In the genomic region with DNA sequence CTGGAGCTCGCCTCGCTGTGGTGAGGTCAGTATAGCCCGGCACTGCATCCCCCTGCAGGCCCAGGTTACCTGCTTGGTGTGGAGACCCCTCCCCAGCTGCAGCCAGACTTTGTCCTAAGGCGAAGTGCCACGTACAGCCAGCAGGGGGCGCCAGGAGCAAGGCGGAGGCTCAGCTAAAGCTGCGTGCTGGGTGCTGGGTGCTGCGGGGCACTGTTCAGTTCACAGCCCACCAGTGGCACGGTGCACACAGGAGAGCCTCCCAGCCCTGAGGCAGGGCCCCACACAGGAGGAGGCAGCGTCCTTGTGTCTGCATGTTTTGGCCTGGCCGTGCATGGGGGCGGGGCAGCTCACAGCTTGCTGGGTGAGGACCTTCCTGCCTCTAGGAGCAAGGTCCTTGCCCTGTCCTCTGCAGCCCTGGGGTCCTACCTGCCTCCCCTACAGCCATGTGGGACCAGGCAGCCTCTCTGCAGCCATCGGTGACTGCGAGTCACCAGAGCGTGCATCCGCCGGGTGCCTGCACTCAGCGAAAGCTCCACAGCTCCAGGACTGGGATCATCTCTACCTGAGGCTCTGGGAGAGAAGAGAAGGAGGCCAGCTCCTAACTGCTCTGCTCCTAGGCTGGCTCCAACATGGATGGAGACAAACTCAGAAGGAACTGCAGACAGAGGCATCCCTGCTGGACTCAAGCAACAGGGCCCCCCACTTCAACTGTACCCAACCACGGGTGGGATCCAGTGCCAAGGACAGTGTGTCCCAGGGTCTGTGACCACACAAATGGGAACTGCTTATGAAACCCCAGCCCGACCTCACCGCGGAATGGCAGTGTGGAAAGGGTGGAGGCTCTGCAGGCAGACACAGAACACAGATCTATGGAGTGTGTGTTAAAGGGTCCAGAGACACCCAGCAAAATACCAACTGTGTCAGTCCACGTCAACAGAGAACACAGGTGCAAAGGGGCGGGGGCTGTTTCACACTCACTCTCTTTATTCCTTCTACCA, we compare ENCODE assay signal across 8 cellular contexts. TPM values are rescaled to one million over a fixed set of nuclear protein-coding genes. Genes with fewer than 3 reads are reported as not detected.
DNase-seq lines count a peak whose midpoint lies in the region; ATAC-seq and TF ChIP-seq lines count a peak whose summit lies in the region.

No MANE protein-coding gene starts in this region.

- no peaks in the 10 kb centered on the region for H3K9me3 ChIP-seq in naive thymus-derived CD4-positive, alpha-beta T cell (ENCODE audit: control insufficient read depth in 2 of 3, low read length in 3 of 3)
- H3K9me3 ChIP-seq in stomach, result no peaks in the 10 kb centered on the region

- H3K27me3 ChIP-seq in naive thymus-derived CD4-positive, alpha-beta T cell (ENCODE audit: control insufficient read depth in 2 of 2, insufficient read depth in 2 of 2, low read length in 2 of 2), result no peaks in the 10 kb centered on the region
- no peaks in the 10 kb centered on the region for H3K27me3 ChIP-seq in stomach

- peaks cover 19 to 22% of the 10 kb centered on the region in 2 donors for H3K4me1 Mint-ChIP-seq in effector memory CD8-positive, alpha-beta T cell (ENCODE audit: low read depth in 2 of 2)
- peaks cover 6 to 30% (median 17%) of the 10 kb centered on the region in 7 donors for H3K4me1 Mint-ChIP-seq in naive thymus-derived CD4-positive, alpha-beta T cell

- TF ChIP-seq CTCF in stomach (IDR thresholded peaks at IDR 0.05), result peak in 6 of 7 experiments; percentile 31 to 97 (median 96)

- ATAC-seq in effector memory CD8-positive, alpha-beta T cell (replicated peaks), result peak; percentile 26
- peak; percentile 60 for ATAC-seq in naive thymus-derived CD4-positive, alpha-beta T cell

- no peaks in the 10 kb centered on the region for H3K27me3 Mint-ChIP-seq in effector memory CD8-positive, alpha-beta T cell
- no peaks in the 10 kb centered on the region for H3K27me3 Mint-ChIP-seq in naive thymus-derived CD4-positive, alpha-beta T cell

- H3K4me1 ChIP-seq in naive thymus-derived CD4-positive, alpha-beta T cell (ENCODE audit: control insufficient read depth in 2 of 2, insufficient read depth in 2 of 2, low read length in 2 of 2), result peaks cover 13 to 20% of the 10 kb centered on the region in 2 donors
- H3K4me1 ChIP-seq in stomach, result peaks cover 82 to 99% (median 95%) of the 10 kb centered on the region in 4 donors

- peak overlapping the region in 1 of 2 donors; percentile 98 for H3K27ac Mint-ChIP-seq in effector memory CD8-positive, alpha-beta T cell
- H3K27ac Mint-ChIP-seq in naive thymus-derived CD4-positive, alpha-beta T cell, result peak overlapping the region in 1 of 9 donors; percentile 38

- CTCF ChIA-PET in naive thymus-derived CD4-positive, alpha-beta T cell (lab: Charles Lee), result interaction anchor here (0.8 to 6.2 kb wide), 17 partner anchors 9 to 177 kb away, joined by 4 to 79 read pairs (median 6); partner anchors contain the start of gene SLC7A5

- H3K4me3 ChIP-seq in naive thymus-derived CD4-positive, alpha-beta T cell (ENCODE audit: low read length), result no peak overlapping the region
- H3K4me3 ChIP-seq in stomach, result no peak overlapping the region

- H3K36me3 Mint-ChIP-seq in effector memory CD8-positive, alpha-beta T cell (ENCODE audit: insufficient read depth), result peaks cover 99% of the 10 kb centered on the region
- peaks cover 0 to 12% (median 0%) of the 10 kb centered on the region in 5 donors for H3K36me3 Mint-ChIP-seq in naive thymus-derived CD4-positive, alpha-beta T cell

- POLR2A ChIA-PET in naive thymus-derived CD4-positive, alpha-beta T cell (lab: Charles Lee), result interaction anchor here (1.0 to 1.5 kb wide), 3 partner anchors 15 to 21 kb away, joined by 3 to 8 read pairs (median 4); no protein-coding TSS in a partner anchor

- intact Hi-C loops in naive thymus-derived CD4-positive, alpha-beta T cell (cut with micrococcal nuclease), result loop anchor here (1.0 to 5.0 kb wide), 4 partner anchors 21 to 71 kb away; no protein-coding TSS in a partner anchor
- intact Hi-C loops in stomach (cut with DNase I; ENCODE audit: low total_unique reads), result no loop called here

- no peak overlapping the region for H3K27ac ChIP-seq in naive thymus-derived CD4-positive, alpha-beta T cell (ENCODE audit: low read depth, low read length)
- peak overlapping the region; percentile 52 to 91 (median 87) for H3K27ac ChIP-seq in stomach

- peaks cover 0 to 23% (median 5%) of the 10 kb centered on the region in 3 experiments for H3K36me3 ChIP-seq in naive thymus-derived CD4-positive, alpha-beta T cell (ENCODE audit: control insufficient read depth in 2 of 3, insufficient read depth in 3 of 3, low read length in 3 of 3)
- peaks cover 11 to 29% (median 12%) of the 10 kb centered on the region in 4 donors for H3K36me3 ChIP-seq in stomach

- DNase-seq in NCI-H146 (lab: John Stamatoyannopoulos, UW) (peak; percentile 5), NCI-H146 treated with DMSO at 0.1 percent for 48 hours (lab: John Stamatoyannopoulos, UW; ENCODE audit: unreplicated experiment) (no peak), NCI-H526 treated with DMSO at 0.1 percent for 48 hours (lab: John Stamatoyannopoulos, UW) (peak; percentile 18), stomach (peak; percentile 78), middle frontal gyrus (ENCODE audit: extremely low spot score, low spot score) (no peak)
- peak; percentile 87 for DNase-seq in activated CD8-positive, alpha-beta memory T cell treated with anti-CD3 and anti-CD28 coated beads for 24 hours
- DNase-seq in effector memory CD8-positive, alpha-beta T cell, result peak; percentile 78 to 81 (median 78)
- peak; percentile 60 to 85 (median 74) for DNase-seq in naive thymus-derived CD4-positive, alpha-beta T cell

- no peak for TF ChIP-seq POLR2A in stomach (IDR thresholded peaks at IDR 0.05)

- no peaks in the 10 kb centered on the region for H3K9me3 Mint-ChIP-seq in effector memory CD8-positive, alpha-beta T cell
- H3K9me3 Mint-ChIP-seq in naive thymus-derived CD4-positive, alpha-beta T cell, result no peaks in the 10 kb centered on the region

- peak overlapping the region in 1 of 2 donors; percentile 25 for H3K4me3 Mint-ChIP-seq in effector memory CD8-positive, alpha-beta T cell
- no peak overlapping the region for H3K4me3 Mint-ChIP-seq in naive thymus-derived CD4-positive, alpha-beta T cell

- 32 to 51% (median 39%) methylated on average over 12 to 25 of the region's 25 CpGs for WGBS in stomach, 5 donors

- TF ChIP-seq EP300 in stomach (IDR thresholded peaks at IDR 0.05), result no peak

RNA-seq across cellular contexts. Expression of gene SLC7A5, which starts 19.0 kb away (rescaled TPM):
- total RNA-seq in naive thymus-derived CD4-positive, alpha-beta T cell, result 100 to 1,000 TPM in 1 of 5 experiments, 10 to 100 TPM in 2, 1 to 10 TPM in 2; 6.0 to 113 (median 29.3) TPM
- 1 to 10 TPM; 3.3 to 3.4 TPM for polyA plus RNA-seq in naive thymus-derived CD4-positive, alpha-beta T cell
- 10 to 100 TPM in 3 of 5 donors, 1 to 10 TPM in 2; 1.4 to 24.1 (median 11.0) TPM for total RNA-seq in stomach
- 10 to 100 TPM in 1 of 3 donors, 1 to 10 TPM in 2; 3.5 to 74.8 (median 9.0) TPM for polyA plus RNA-seq in stomach

Comparison
In these comparisons a context has a peak if more than half of its experiments do, and no peak if none do; other contexts are left out.
1. DNase-seq: peak in NCI-H146 (single experiment), NCI-H526 treated with DMSO at 0.1 percent for 48 hours (single experiment), activated CD8-positive, alpha-beta memory T cell treated with anti-CD3 and anti-CD28 coated beads for 24 hours (single experiment), effector memory CD8-positive, alpha-beta T cell (3 of 3), naive thymus-derived CD4-positive, alpha-beta T cell (9 of 9) and stomach (single experiment); none in NCI-H146 treated with DMSO at 0.1 percent for 48 hours (single experiment) and middle frontal gyrus (single experiment).